Comparison of ENCODE assay signal across 17 cellular contexts in the genomic region with DNA sequence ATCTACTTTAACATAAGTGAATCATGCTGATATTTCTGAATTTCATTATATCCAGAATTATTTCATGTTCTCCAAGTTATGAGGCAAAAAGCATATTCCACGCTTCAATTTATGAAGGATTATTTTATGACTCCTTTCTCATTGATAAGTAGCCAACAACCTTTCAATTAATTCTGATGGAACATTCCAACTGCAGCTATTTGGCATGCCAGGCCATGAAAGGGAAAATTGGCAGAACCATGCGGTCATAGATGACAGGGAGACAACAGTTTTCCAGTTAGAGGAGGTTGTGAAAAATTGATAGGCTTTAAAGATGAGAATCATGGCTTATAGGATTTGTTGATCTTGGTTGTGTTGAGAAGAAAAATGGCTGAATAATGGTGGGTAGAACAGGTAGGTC.
A peak's percentile ranks its signal among the peaks of the same experiment; 100 is the strongest.
DNase-seq lines count a peak whose midpoint lies in the region; ATAC-seq and TF ChIP-seq lines count a peak whose summit lies in the region.
"Had no signal": no experiment of that assay in that cellular context is flagged by ENCODE, and none has a peak within 500 bp of the region (broad histone marks: within the 10 kb centered on the region; RNA-seq: fewer than 3 reads in every experiment).

No MANE protein-coding gene starts in this region.

- 84% methylated on average over 2 of the region's 2 CpGs for WGBS in SK-N-SH (ENCODE audit: low lambda C conversion rate)
- 87 to 93% (median 88%) methylated on average over 2 of the region's 2 CpGs for WGBS in heart left ventricle, 4 donors

- CTCF ChIA-PET in SK-N-SH (lab: Yijun Ruan, JAX) = interaction anchor here (1.9 kb wide), 1 partner anchor 11 kb away, joined by 6 read pairs; no protein-coding TSS in a partner anchor

- TF ChIP-seq POLR2A in heart left ventricle (IDR thresholded peaks at IDR 0.05) = no peak

- POLR2A ChIA-PET in SK-N-SH (lab: Yijun Ruan, JAX) = no interaction called here

- intact Hi-C loops in left ventricle myocardium inferior (cut with micrococcal nuclease) (no loop called here), heart left ventricle (cut with DNase I) (no loop called here), tibial artery (cut with DNase I; ENCODE audit: low total_unique reads) (no loop called here)

- no peak for TF ChIP-seq CTCF in SK-N-SH (IDR thresholded peaks at IDR 0.05)
- TF ChIP-seq CTCF in left ventricle myocardium inferior (IDR thresholded peaks at IDR 0.05; ENCODE audit: borderline replicate concordance) = no peak
- no peak for TF ChIP-seq CTCF in heart left ventricle (IDR thresholded peaks at IDR 0.05)
- TF ChIP-seq CTCF in coronary artery (IDR thresholded peaks at IDR 0.05) = no peak
- TF ChIP-seq CTCF in tibial artery (IDR thresholded peaks at IDR 0.05) = no peak

- no peak overlapping the region for H3K4me3 ChIP-seq in SK-N-SH (ENCODE audit: low read depth in 2 of 2, low read length in 1 of 2)
- no peak overlapping the region for H3K4me3 ChIP-seq in left ventricle myocardium inferior
- H3K4me3 ChIP-seq in heart left ventricle = no peak overlapping the region
- no peak overlapping the region for H3K4me3 ChIP-seq in coronary artery
- no peak overlapping the region for H3K4me3 ChIP-seq in tibial artery
- H3K4me3 ChIP-seq: HAP-1 had no signal

- peaks cover 0 to 7% of the 10 kb centered on the region in 2 experiments; a peak in 2 of 4 replicates for H3K4me1 ChIP-seq in SK-N-SH (ENCODE audit: control insufficient read depth in 1 of 2, insufficient read depth in 2 of 2, low read depth in 1 of 2, low read length in 1 of 2)
- peaks cover 59% of the 10 kb centered on the region for H3K4me1 ChIP-seq in left ventricle myocardium inferior
- H3K4me1 ChIP-seq in heart left ventricle = peaks cover 0 to 51% (median 16%) of the 10 kb centered on the region in 12 donors
- peaks cover 0 to 60% (median 35%) of the 10 kb centered on the region in 4 donors for H3K4me1 ChIP-seq in tibial artery
- H3K4me1 ChIP-seq: HAP-1 had no signal

- H2AFZ ChIP-seq in SK-N-SH (ENCODE audit: low read depth) = no peak overlapping the region

- H4K20me1 ChIP-seq in SK-N-SH (ENCODE audit: insufficient read depth) = no peaks in the 10 kb centered on the region

- H3F3A ChIP-seq in SK-N-SH (replicated peaks; ENCODE audit: insufficient read depth) = no peaks in the 10 kb centered on the region

- no peak for TF ChIP-seq RAD21 in SK-N-SH (IDR thresholded peaks at IDR 0.05; ENCODE audit: low read length)

- H3K79me2 ChIP-seq in SK-N-SH (ENCODE audit: insufficient read depth) = no peaks in the 10 kb centered on the region

- no peaks in the 10 kb centered on the region for H3K9me3 ChIP-seq in SK-N-SH
- peaks cover under 1% of the 10 kb centered on the region for H3K9me3 ChIP-seq in left ventricle myocardium inferior (replicated peaks)
- no peaks in the 10 kb centered on the region for H3K9me3 ChIP-seq in heart left ventricle
- no peaks in the 10 kb centered on the region for H3K9me3 ChIP-seq in tibial artery
- H3K9me3 ChIP-seq: HAP-1 had no signal

- H3K27ac ChIP-seq in SK-N-SH (ENCODE audit: low read depth in 2 of 2, low read length in 1 of 2) (no peak overlapping the region), left ventricle myocardium inferior (replicated peaks) (peak overlapping the region; percentile 28), heart left ventricle (peak overlapping the region in 1 of 12 donors; percentile 4), coronary artery (peak overlapping the region; percentile 32 to 46), tibial artery (peak overlapping the region; percentile 20 to 40)
- H3K27ac ChIP-seq: 22Rv1 had no signal

- H3K9me2 ChIP-seq in SK-N-SH = no peaks in the 10 kb centered on the region

- H3K36me3 ChIP-seq in SK-N-SH (replicated peaks in 1 of 2; ENCODE audit: control insufficient read depth in 1 of 2, insufficient read depth in 2 of 2, low read length in 1 of 2) (peaks cover 5 to 16% of the 10 kb centered on the region in 2 experiments), left ventricle myocardium inferior (peaks cover 24% of the 10 kb centered on the region), heart left ventricle (peaks cover 0 to 59% (median 17%) of the 10 kb centered on the region in 9 donors), tibial artery (peaks cover 7 to 31% (median 11%) of the 10 kb centered on the region in 3 donors)
- H3K36me3 ChIP-seq: HAP-1 had no signal

- no peak overlapping the region for H3K9ac ChIP-seq in SK-N-SH

- ATAC-seq in SK-N-SH treated with all-trans-retinoic acid at 6 μM for 48 hours (no peak), heart left ventricle (no peak)
- ATAC-seq: PC-3 had no signal

- H3K4me2 ChIP-seq in SK-N-SH = no peak overlapping the region

- no peak for DNase-seq in SK-N-SH
- DNase-seq in left ventricle myocardium inferior = no peak
- no peak for DNase-seq in heart left ventricle
- no peak for DNase-seq in coronary artery (ENCODE audit: low spot score)
- DNase-seq in tibial artery = no peak
- no peak for DNase-seq in GF-D8 (lab: John Stamatoyannopoulos, UW)
- DNase-seq in NCI-H2171 treated with DMSO at 0.1 percent for 48 hours (lab: John Stamatoyannopoulos, UW) = no peak
- DNase-seq: CD4-positive, alpha-beta T cell; DMS53; NCI-H1930; NCI-H2171; NCI-H510A treated with DMSO at 0.1 percent for 48 hours; NCI-H82; PC-3 had no signal

- H3K27me3 ChIP-seq in SK-N-SH (ENCODE audit: insufficient read depth) = no peaks in the 10 kb centered on the region
- H3K27me3 ChIP-seq in left ventricle myocardium inferior (ENCODE audit: low read depth) = no peaks in the 10 kb centered on the region
- H3K27me3 ChIP-seq in heart left ventricle = no peaks in the 10 kb centered on the region
- no peaks in the 10 kb centered on the region for H3K27me3 ChIP-seq in tibial artery

- TF ChIP-seq EP300 in SK-N-SH (IDR thresholded peaks at IDR 0.05; ENCODE audit: borderline replicate concordance in 1 of 2, low read depth in 1 of 2, low read length in 1 of 2) = no peak

TF ChIP-seq in SK-N-SH treated with all-trans-retinoic acid at 6 μM for 48 hours, 23 proteins besides CTCF, POLR2A, EP300 and RAD21:
- TF ChIP-seq ZFP3 (CRISPR knock-in tag; IDR thresholded peaks at IDR 0.05) (0 out of 2 replicates have a peak, but pooled peaks have one; percentile 49), ISL1 (CRISPR knock-in tag; IDR thresholded peaks at IDR 0.05) (peak; percentile 67), TCF4 (CRISPR knock-in tag; IDR thresholded peaks at IDR 0.05; ENCODE audit: borderline replicate concordance) (no peak)

TF ChIP-seq in SK-N-SH, 30 proteins besides CTCF, POLR2A, EP300 and RAD21:
- TF ChIP-seq, protein P1, sequence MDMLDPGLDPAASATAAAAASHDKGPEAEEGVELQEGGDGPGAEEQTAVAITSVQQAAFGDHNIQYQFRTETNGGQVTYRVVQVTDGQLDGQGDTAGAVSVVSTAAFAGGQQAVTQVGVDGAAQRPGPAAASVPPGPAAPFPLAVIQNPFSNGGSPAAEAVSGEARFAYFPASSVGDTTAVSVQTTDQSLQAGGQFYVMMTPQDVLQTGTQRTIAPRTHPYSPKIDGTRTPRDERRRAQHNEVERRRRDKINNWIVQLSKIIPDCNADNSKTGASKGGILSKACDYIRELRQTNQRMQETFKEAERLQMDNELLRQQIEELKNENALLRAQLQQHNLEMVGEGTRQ (IDR thresholded peaks at IDR 0.05; ENCODE audit: borderline replicate concordance, low read depth, low read length) = no peak
- TF ChIP-seq SMC3 (IDR thresholded peaks at IDR 0.05; ENCODE audit: low read depth, low read length) (no peak), TEAD4 (IDR thresholded peaks at IDR 0.05; ENCODE audit: borderline replicate concordance, insufficient read depth) (no peak), ELF1 (IDR thresholded peaks at IDR 0.05) (no peak), RFX5 (IDR thresholded peaks at IDR 0.05; ENCODE audit: low read length) (no peak), FOSL2 (IDR thresholded peaks at IDR 0.05; ENCODE audit: borderline replicate concordance, low read depth) (no peak), GABPA (IDR thresholded peaks at IDR 0.05; ENCODE audit: low read depth) (no peak), SIN3A (IDR thresholded peaks at IDR 0.05; ENCODE audit: borderline replicate concordance, low read depth, low read length) (no peak), FOXJ3 (CRISPR knock-in tag; IDR thresholded peaks at IDR 0.05) (no peak), JUND (IDR thresholded peaks at IDR 0.05) (no peak), YY1 (IDR thresholded peaks at IDR 0.05; ENCODE audit: low read depth) (no peak), NFIC (IDR thresholded peaks at IDR 0.05; ENCODE audit: borderline replicate concordance) (no peak)
- TF ChIP-seq, protein P2, sequence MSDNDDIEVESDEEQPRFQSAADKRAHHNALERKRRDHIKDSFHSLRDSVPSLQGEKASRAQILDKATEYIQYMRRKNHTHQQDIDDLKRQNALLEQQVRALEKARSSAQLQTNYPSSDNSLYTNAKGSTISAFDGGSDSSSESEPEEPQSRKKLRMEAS (IDR thresholded peaks at IDR 0.05; ENCODE audit: low read depth) = no peak

Comparison
In these comparisons a context has a peak if more than half of its experiments do, and no peak if none do; other contexts are left out.
1. H3K27ac ChIP-seq: peak in left ventricle myocardium inferior (single experiment), coronary artery (2 of 2) and tibial artery (2 of 2); none in SK-N-SH (0 of 2).